Comparison of ENCODE assay signal across 1 cellular context in the genomic region with DNA sequence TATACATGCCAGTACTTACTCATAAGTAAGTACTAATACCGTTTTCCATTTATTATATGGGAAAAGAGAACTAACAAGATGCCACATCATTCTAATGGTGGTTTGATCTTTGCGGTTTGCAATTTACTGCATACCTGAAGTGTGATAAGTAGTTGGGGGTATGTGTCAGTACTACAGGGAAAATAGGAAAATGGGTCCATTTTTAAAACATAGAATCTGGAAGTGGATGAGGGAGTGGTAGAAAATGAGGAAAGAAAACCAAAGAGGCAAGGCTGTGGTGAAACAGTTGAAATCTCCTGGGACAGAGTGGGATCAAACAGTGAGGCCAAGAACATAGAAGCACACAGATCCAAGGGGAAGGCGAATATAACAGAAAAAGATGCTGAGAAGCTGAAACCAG.
TF ChIP-seq lines count a peak whose summit lies in the region.

No MANE protein-coding gene starts in this region.

TF ChIP-seq in IMR-90, 13 proteins besides CTCF, POLR2A, EP300 and RAD21:
- TF ChIP-seq BHLHE40 (IDR thresholded peaks at IDR 0.05; ENCODE audit: low read depth, low read length) (no peak), FOS (IDR thresholded peaks at IDR 0.05; ENCODE audit: low read depth, low read length) (no peak), RCOR1 (IDR thresholded peaks at IDR 0.05; ENCODE audit: insufficient replicate concordance, low read length) (no peak), CEBPB (IDR thresholded peaks at IDR 0.05; ENCODE audit: low read depth, low read length) (no peak), MAZ (IDR thresholded peaks at IDR 0.05; ENCODE audit: borderline replicate concordance, low read depth, low read length) (no peak), MXI1 (IDR thresholded peaks at IDR 0.05; ENCODE audit: borderline replicate concordance, low read depth, low read length) (no peak), RFX5 (IDR thresholded peaks at IDR 0.05; ENCODE audit: low read depth, low read length) (no peak), SMC3 (IDR thresholded peaks at IDR 0.05; ENCODE audit: low read depth, low read length) (no peak), CHD1 (IDR thresholded peaks at IDR 0.05; ENCODE audit: low read depth, low read length) (no peak), MAFK (IDR thresholded peaks at IDR 0.05; ENCODE audit: low read depth, low read length) (no peak), NFE2L2 (IDR thresholded peaks at IDR 0.05; ENCODE audit: low read depth, low read length) (no peak)
- TF ChIP-seq, protein P1, sequence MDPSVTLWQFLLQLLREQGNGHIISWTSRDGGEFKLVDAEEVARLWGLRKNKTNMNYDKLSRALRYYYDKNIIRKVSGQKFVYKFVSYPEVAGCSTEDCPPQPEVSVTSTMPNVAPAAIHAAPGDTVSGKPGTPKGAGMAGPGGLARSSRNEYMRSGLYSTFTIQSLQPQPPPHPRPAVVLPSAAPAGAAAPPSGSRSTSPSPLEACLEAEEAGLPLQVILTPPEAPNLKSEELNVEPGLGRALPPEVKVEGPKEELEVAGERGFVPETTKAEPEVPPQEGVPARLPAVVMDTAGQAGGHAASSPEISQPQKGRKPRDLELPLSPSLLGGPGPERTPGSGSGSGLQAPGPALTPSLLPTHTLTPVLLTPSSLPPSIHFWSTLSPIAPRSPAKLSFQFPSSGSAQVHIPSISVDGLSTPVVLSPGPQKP (IDR thresholded peaks at IDR 0.05; ENCODE audit: borderline replicate concordance, low read depth, low read length) = no peak
- TF ChIP-seq, protein P2, sequence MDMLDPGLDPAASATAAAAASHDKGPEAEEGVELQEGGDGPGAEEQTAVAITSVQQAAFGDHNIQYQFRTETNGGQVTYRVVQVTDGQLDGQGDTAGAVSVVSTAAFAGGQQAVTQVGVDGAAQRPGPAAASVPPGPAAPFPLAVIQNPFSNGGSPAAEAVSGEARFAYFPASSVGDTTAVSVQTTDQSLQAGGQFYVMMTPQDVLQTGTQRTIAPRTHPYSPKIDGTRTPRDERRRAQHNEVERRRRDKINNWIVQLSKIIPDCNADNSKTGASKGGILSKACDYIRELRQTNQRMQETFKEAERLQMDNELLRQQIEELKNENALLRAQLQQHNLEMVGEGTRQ (IDR thresholded peaks at IDR 0.05; ENCODE audit: low read depth, low read length) = no peak
